ENCODE assay signal across 7 cellular contexts in the genomic region with DNA sequence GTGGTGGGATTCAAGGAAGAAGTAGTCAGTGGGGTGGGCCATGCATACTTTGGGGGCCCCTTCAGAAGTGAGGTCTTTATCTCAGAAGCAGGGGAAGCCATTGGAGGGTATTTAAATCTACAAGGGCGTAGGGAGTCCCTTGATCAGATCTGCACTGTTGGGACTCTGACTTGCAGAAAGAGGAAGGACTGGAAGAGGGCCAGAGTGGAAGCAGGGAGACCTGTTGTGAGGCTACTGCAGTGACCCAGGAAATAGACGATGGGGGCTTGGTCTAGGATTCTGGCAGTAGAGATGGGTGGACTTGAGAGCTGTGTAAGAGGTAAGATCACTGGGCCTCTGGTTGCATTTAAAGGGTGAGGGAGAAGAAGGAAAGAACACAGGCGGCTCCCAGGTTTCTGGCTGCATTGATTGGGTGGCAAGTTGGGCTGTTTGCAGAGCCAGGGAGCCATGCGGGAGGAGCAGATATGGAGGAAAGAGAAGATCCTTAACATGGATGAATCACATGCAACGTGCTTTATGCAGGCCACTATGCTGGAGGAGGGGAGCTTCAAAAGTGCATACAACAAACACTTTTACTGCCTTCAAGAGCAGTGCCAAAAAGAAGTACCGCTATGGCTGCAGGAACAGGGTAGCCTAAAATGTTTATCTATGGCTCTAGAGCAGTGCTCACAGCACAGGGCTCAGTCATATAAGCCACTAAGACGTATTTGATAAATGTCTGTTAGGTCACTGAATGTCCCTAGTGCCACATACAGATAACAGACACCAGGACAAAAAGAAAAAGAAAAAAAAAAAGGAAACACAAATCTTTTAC. TPM values are rescaled to one million over a fixed set of nuclear protein-coding genes. Genes with fewer than 3 reads are reported as not detected.
DNase-seq lines count a peak whose midpoint lies in the region; ATAC-seq and TF ChIP-seq lines count a peak whose summit lies in the region.

No MANE protein-coding gene starts in this region.

- intact Hi-C loops in esophagus muscularis mucosa (cut with DNase I), result no loop called here

- H3K9me3 ChIP-seq in HAP-1 (no peaks in the 10 kb centered on the region), esophagus muscularis mucosa (no peaks in the 10 kb centered on the region), skeletal muscle satellite cell (replicated peaks; ENCODE audit: low read length) (no peaks in the 10 kb centered on the region)

- H3K27me3 ChIP-seq in HAP-1 (ENCODE audit: low read depth), result no peaks in the 10 kb centered on the region
- no peaks in the 10 kb centered on the region for H3K27me3 ChIP-seq in esophagus muscularis mucosa
- no peaks in the 10 kb centered on the region for H3K27me3 ChIP-seq in skeletal muscle satellite cell (ENCODE audit: control insufficient read depth, insufficient read depth, low read length)

- 76% methylated on average over 7 of the region's 7 CpGs for WGBS in esophagus muscularis mucosa

- TF ChIP-seq EP300 in esophagus muscularis mucosa (IDR thresholded peaks at IDR 0.05), result no peak

- H3K27ac ChIP-seq in esophagus muscularis mucosa (replicated peaks in 1 of 4), result no peak overlapping the region

- ATAC-seq in GM18909 (IDR thresholded peaks at IDR 0.05; ENCODE audit: poor library complexity, unreplicated experiment), result no peak
- no peak for ATAC-seq in GM19324 (IDR thresholded peaks at IDR 0.05; ENCODE audit: low FRiP score, unreplicated experiment)
- no peak for ATAC-seq in HG02571 (IDR thresholded peaks at IDR 0.05; ENCODE audit: unreplicated experiment)

- TF ChIP-seq POLR2A in esophagus muscularis mucosa (IDR thresholded peaks at IDR 0.05; ENCODE audit: low read depth), result no peak

- in situ Hi-C loops in HAP-1 (cut with MboI; ENCODE audit: low sequenced_read_pairs), result no loop called here

- peaks cover 3% of the 10 kb centered on the region; the same call in 1 of the 2 replicates for H3K4me1 ChIP-seq in HAP-1
- H3K4me1 ChIP-seq in esophagus muscularis mucosa, result peaks cover 33 to 43% (median 38%) of the 10 kb centered on the region in 4 donors
- H3K4me1 ChIP-seq in skeletal muscle satellite cell (ENCODE audit: control insufficient read depth, insufficient read depth, low read length), result peaks cover 26% of the 10 kb centered on the region

- peak overlapping the region; percentile 96 for H3K4me2 ChIP-seq in skeletal muscle satellite cell (ENCODE audit: low read length)

- H3K36me3 ChIP-seq in HAP-1 (replicated peaks) (peaks cover 4% of the 10 kb centered on the region), esophagus muscularis mucosa (peaks cover 0 to 8% (median 1%) of the 10 kb centered on the region in 4 donors), skeletal muscle satellite cell (ENCODE audit: insufficient read depth, low read length) (peaks cover 7% of the 10 kb centered on the region)

- H3K4me3 ChIP-seq in HAP-1 (peak overlapping the region; percentile 93), esophagus muscularis mucosa (peak overlapping the region; percentile 65 to 94 (median 82)), skeletal muscle satellite cell (ENCODE audit: low read length) (peak overlapping the region; percentile 92)

- no peak for TF ChIP-seq CTCF in esophagus muscularis mucosa (IDR thresholded peaks at IDR 0.05)

- H3K9ac ChIP-seq in skeletal muscle satellite cell (ENCODE audit: low read depth, low read length), result peak overlapping the region; percentile 93

- DNase-seq in HAP-1 (ENCODE audit: low spot score in 2 of 2), result no peak
- DNase-seq in SKM-1 (lab: John Stamatoyannopoulos, UW; ENCODE audit: unreplicated experiment), result peak; percentile 44
- DNase-seq in esophagus muscularis mucosa (ENCODE audit: extremely low spot score), result no peak

RNA-seq across cellular contexts. Expression of gene SFXN5, which starts 2.3 kb away (rescaled TPM):
- 10 to 100 TPM in 1 of 4 donors, 1 to 10 TPM in 3; 5.8 to 10.0 (median 6.8) TPM for total RNA-seq in esophagus muscularis mucosa
- 5.6 and 7.4 TPM in 2 replicates for total RNA-seq in skeletal muscle satellite cell (2012; rRNA removed)

RNA-seq across cellular contexts. Expression of gene RAB11FIP5, which starts 43.5 kb away (rescaled TPM):
- total RNA-seq in esophagus muscularis mucosa, result 10 to 100 TPM; 17.0 to 46.4 (median 38.4) TPM
- total RNA-seq in skeletal muscle satellite cell (2012; rRNA removed), result 37.3 and 47.6 TPM in 2 replicates
